32 cellular contexts compared by ENCODE assay signal in genomic region chr21:35066824-35067223, GRCh38. TPM values are rescaled to one million over a fixed set of nuclear protein-coding genes. Genes with fewer than 3 reads are reported as not detected.
"Had no signal": no experiment of that assay in that cellular context is flagged by ENCODE, and none has a peak within 500 bp of the region (broad histone marks: within the 10 kb centered on the region; RNA-seq: fewer than 3 reads in every experiment).

No MANE protein-coding gene starts in this region.

- H3K4me3 ChIP-seq: ascending aorta, cardiac muscle cell had no signal

- DNase-seq: activated B cell treated with CpG ODN at 0.5 μM for 24 hours; activated CD4-positive, alpha-beta memory T cell treated with anti-CD3 and anti-CD28 coated beads for 36 hours; activated CD4-positive, alpha-beta T cell treated with anti-CD3 and anti-CD28 coated beads for 4 hours; activated CD4-positive, alpha-beta T cell treated with anti-CD3 and anti-CD28 coated beads, Interleukin-2, amount 10 ng/mL, durations not matched to agents 24 days and 14 days; activated CD4-positive, alpha-beta T cell treated with anti-CD3 and anti-CD28 coated beads, Interleukin-2, amount 50 U/mL, for 1 hour; activated CD4-positive, alpha-beta T cell treated with anti-CD3 and anti-CD28 coated beads, Interleukin-2, amount 50 U/mL, for 4 hours; activated CD4-positive, CD25-positive, alpha-beta regulatory T cell treated with anti-CD3 and anti-CD28 coated beads, Interleukin-2, amount 50 U/mL, for 72 hours; activated CD8-positive, alpha-beta memory T cell treated with anti-CD3 and anti-CD28 coated beads, Interleukin-2, amount 50 U/mL, for 4 hours; activated CD8-positive, alpha-beta T cell treated with anti-CD3 and anti-CD28 coated beads for 36 hours; activated effector memory CD4-positive, alpha-beta T cell treated with anti-CD3 and anti-CD28 coated beads, Interleukin-2, amount 50 U/mL, for 16 hours; activated gamma-delta T cell treated with Interleukin-2 at 50 U/mL for 16 hours; activated naive CD4-positive, alpha-beta T cell; activated naive CD4-positive, alpha-beta T cell treated with anti-CD3 and anti-CD28 coated beads for 36 hours; activated naive CD4-positive, alpha-beta T cell treated with anti-CD3 and anti-CD28 coated beads, Interleukin-2, amount 50 U/mL, for 16 hours; activated naive CD8-positive, alpha-beta T cell treated with anti-CD3 and anti-CD28 coated beads, Interleukin-2, amount 10 ng/mL, durations not matched to agents 7 days and 5 days; activated naive CD8-positive, alpha-beta T cell treated with anti-CD3 and anti-CD28 coated beads, Interleukin-2, amount 50 U/mL, for 24 hours; activated T-cell treated with anti-CD3 and anti-CD28 coated beads for 4 hours; activated T-cell treated with anti-CD3 and anti-CD28 coated beads, Interleukin-2, amount 50 U/mL, for 1 hour; activated T-cell treated with anti-CD3 and anti-CD28 coated beads, Interleukin-2, amount 50 U/mL, for 4 hours; activated T-cell treated with anti-CD3 and anti-CD28 coated beads, Interleukin-2, amount 50 U/mL, for 72 hours; amygdala; anterior cingulate cortex; caudate nucleus; T-helper 1 cell; T-helper 2 cell; T-helper 9 cell had no signal

- H3K4me1 ChIP-seq: ascending aorta had no signal

- H3K9me3 ChIP-seq: ascending aorta had no signal

- FAIRE-seq: TTC549 had no signal

- ATAC-seq: activated CD8-positive, alpha-beta T cell treated with anti-CD3 and anti-CD28 coated beads for 36 hours; activated naive CD4-positive, alpha-beta T cell treated with anti-CD3 and anti-CD28 coated beads, Interleukin-2, amount 50 U/mL, for 72 hours; activated naive CD8-positive, alpha-beta T cell treated with anti-CD3 and anti-CD28 coated beads, Interleukin-2, amount 50 U/mL, for 24 hours; activated T-cell treated with anti-CD3 and anti-CD28 coated beads, Interleukin-2, amount 50 U/mL, for 4 hours; activated T-cell treated with anti-CD3 and anti-CD28 coated beads, Interleukin-2, amount 50 U/mL, for 72 hours; activated T-helper 17 cell treated with anti-CD3 and anti-CD28 coated beads, Interleukin-2, amount 50 U/mL, for 72 hours had no signal

- H3K36me3 ChIP-seq: ascending aorta, cardiac muscle cell had no signal

- H3K27ac ChIP-seq: ascending aorta, cardiac muscle cell, VCaP had no signal

- H3K27me3 ChIP-seq: ascending aorta had no signal

RNA-seq across cellular contexts. Expression of gene RUNX1, which starts 17.7 kb away (rescaled TPM):
- polyA plus RNA-seq: cardiac muscle cell had no signal
